In the genomic region with DNA sequence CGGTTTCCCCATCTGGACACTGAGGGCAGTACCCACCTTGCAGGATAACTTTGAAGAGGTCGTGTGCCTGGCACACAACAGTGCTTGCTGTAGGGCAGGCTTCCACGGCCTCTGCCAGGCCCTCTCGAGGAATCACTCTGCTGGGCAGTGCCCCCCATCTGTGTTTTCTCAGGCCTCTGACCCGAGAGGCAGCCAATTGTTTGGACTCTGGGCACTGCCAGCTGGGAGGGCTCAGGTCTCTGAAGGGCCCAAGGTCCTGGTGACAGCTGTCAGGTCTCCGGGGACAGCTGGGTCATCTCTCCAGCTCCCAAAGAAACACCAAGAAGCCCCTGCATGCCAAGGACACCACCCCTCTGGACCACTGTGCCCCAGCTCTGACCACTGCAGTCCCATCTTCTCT, we compare ENCODE assay signal across 11 cellular contexts. TPM values are rescaled to one million over a fixed set of nuclear protein-coding genes. Genes with fewer than 3 reads are reported as not detected.
DNase-seq lines count a peak whose midpoint lies in the region; ATAC-seq, FAIRE-seq and TF ChIP-seq lines count a peak whose summit lies in the region.
"Had no signal": no experiment of that assay in that cellular context is flagged by ENCODE, and none has a peak within 500 bp of the region (broad histone marks: within the 10 kb centered on the region; RNA-seq: fewer than 3 reads in every experiment).

No MANE protein-coding gene starts in this region.

- POLR2A ChIA-PET in CD4-positive, alpha-beta memory T cell (lab: Charles Lee; ENCODE audit: partially characterized antibody) = interaction anchor here (0.9 to 3.0 kb wide), 3 partner anchors 8 to 183 kb away, joined by 4 to 26 read pairs (median 10); partner anchors contain the start of genes RPS2, TBL3 and TRAF7

- no peak overlapping the region for H3K4me3 ChIP-seq in CD4-positive, alpha-beta memory T cell (ENCODE audit: low read length in 2 of 2)
- no peak overlapping the region for H3K4me3 ChIP-seq in astrocyte (ENCODE audit: insufficient read depth, low read depth, low read length)
- H3K4me3 ChIP-seq in small intestine (ENCODE audit: low read depth in 1 of 2, low read length in 2 of 2) = no peak overlapping the region

- H3K27ac ChIP-seq in CD4-positive, alpha-beta memory T cell (ENCODE audit: low read depth, low read length) = no peak overlapping the region
- H3K27ac ChIP-seq in astrocyte (ENCODE audit: low read depth, low read length) (no peak overlapping the region), layer of hippocampus (ENCODE audit: low read depth, low read length) (peak overlapping the region; percentile 84), small intestine (ENCODE audit: low read depth in 1 of 2, low read length in 1 of 2) (peak overlapping the region; percentile 47 to 81)

- H3K36me3 ChIP-seq in CD4-positive, alpha-beta memory T cell (ENCODE audit: insufficient read depth, low read length) = peaks cover 4% of the 10 kb centered on the region
- H3K36me3 ChIP-seq in astrocyte (ENCODE audit: insufficient read depth, low read length) = no peaks in the 10 kb centered on the region
- H3K36me3 ChIP-seq in small intestine (ENCODE audit: control insufficient read depth in 2 of 2, insufficient read depth in 2 of 2, low read length in 2 of 2) = no peaks in the 10 kb centered on the region

- CTCF ChIA-PET in CD4-positive, alpha-beta memory T cell (lab: Charles Lee; ENCODE audit: partially characterized antibody) = interaction anchor here (1.1 to 1.9 kb wide), 4 partner anchors 12 to 144 kb away, joined by 3 to 6 read pairs (median 3); partner anchors contain the start of gene PKD1

- no peaks in the 10 kb centered on the region for H3K27me3 ChIP-seq in CD4-positive, alpha-beta memory T cell (ENCODE audit: insufficient read depth, low read length)
- H3K27me3 ChIP-seq in astrocyte (ENCODE audit: insufficient read depth, low read length) = no peaks in the 10 kb centered on the region
- H3K27me3 ChIP-seq in layer of hippocampus (ENCODE audit: control insufficient read depth, insufficient read depth, low read length) = no peaks in the 10 kb centered on the region
- H3K27me3 ChIP-seq in small intestine (ENCODE audit: control insufficient read depth in 2 of 2, insufficient read depth in 2 of 2, low read length in 2 of 2) = no peaks in the 10 kb centered on the region

- peaks cover 13% of the 10 kb centered on the region for H3K79me2 ChIP-seq in astrocyte (ENCODE audit: insufficient read depth, low read length)

- H3K27ac Mint-ChIP-seq in CD4-positive, alpha-beta memory T cell = peak overlapping the region in 2 of 7 donors; percentile 62 to 66
- H3K27ac Mint-ChIP-seq in astrocyte (ENCODE audit: unreplicated experiment) = no peak overlapping the region
- H3K27ac Mint-ChIP-seq: CD14-positive monocyte had no signal

- DNase-seq in CD4-positive, alpha-beta memory T cell = peak in 1 of 5 donors; percentile 32
- DNase-seq in astrocyte (ENCODE audit: low read depth) (no peak), small intestine (no peak), NCI-H1417 treated with DMSO at 0.1 percent for 48 hours (lab: John Stamatoyannopoulos, UW) (no peak)
- DNase-seq in activated CD4-positive, alpha-beta T cell treated with anti-CD3 and anti-CD28 coated beads for 48 hours = no peak
- no peak for DNase-seq in stimulated activated CD4-positive, alpha-beta T cell treated with anti-CD3 and anti-CD28 coated beads, Interleukin-4, amount 100 ng/mL, for 4 hours

- H3K27me3 Mint-ChIP-seq in CD4-positive, alpha-beta memory T cell = no peaks in the 10 kb centered on the region
- H3K27me3 Mint-ChIP-seq in astrocyte (ENCODE audit: low read depth, unreplicated experiment) = no peaks in the 10 kb centered on the region

- TF ChIP-seq CTCF in astrocyte (IDR thresholded peaks at IDR 0.05; ENCODE audit: insufficient read depth, low read depth, low read length) = no peak

- H3K36me3 Mint-ChIP-seq in CD4-positive, alpha-beta memory T cell = no peaks in the 10 kb centered on the region
- H3K36me3 Mint-ChIP-seq in astrocyte (ENCODE audit: low read depth, unreplicated experiment) = peaks cover 5% of the 10 kb centered on the region

- peaks cover 54% of the 10 kb centered on the region for H4K20me1 ChIP-seq in astrocyte (ENCODE audit: insufficient read depth, low read length)

- H3K4me2 ChIP-seq in astrocyte (ENCODE audit: low read length) = no peak overlapping the region

- H3K9me3 ChIP-seq in CD4-positive, alpha-beta memory T cell (ENCODE audit: control insufficient read depth in 1 of 2, low read length in 2 of 2) = no peaks in the 10 kb centered on the region
- H3K9me3 ChIP-seq in astrocyte (ENCODE audit: insufficient read depth, low read depth, low read length) (no peaks in the 10 kb centered on the region), small intestine (ENCODE audit: control insufficient read depth, low read depth) (no peaks in the 10 kb centered on the region)

- WGBS in small intestine, 3 donors = 50 to 77% (median 59%) methylated on average over 6 of the region's 6 CpGs

- peak overlapping the region in 5 of 8 donors; percentile 30 to 71 (median 51) for H3K4me3 Mint-ChIP-seq in CD4-positive, alpha-beta memory T cell
- H3K4me3 Mint-ChIP-seq in astrocyte (ENCODE audit: unreplicated experiment) = peak overlapping the region; percentile 67

- intact Hi-C loops in CD4-positive, alpha-beta memory T cell (cut with micrococcal nuclease) = no loop called here

- H3K4me1 ChIP-seq in CD4-positive, alpha-beta memory T cell (ENCODE audit: insufficient read depth, low read length) = peaks cover 40% of the 10 kb centered on the region
- peaks cover 40% of the 10 kb centered on the region for H3K4me1 ChIP-seq in astrocyte (ENCODE audit: insufficient read depth, low read length)
- H3K4me1 ChIP-seq in small intestine (ENCODE audit: control insufficient read depth in 2 of 2, insufficient read depth in 1 of 2, low read depth in 1 of 2, low read length in 1 of 2) = peaks cover 3% of the 10 kb centered on the region in 2 donors

- peaks cover 4 to 26% (median 13%) of the 10 kb centered on the region in 4 donors for H3K4me1 Mint-ChIP-seq in CD4-positive, alpha-beta memory T cell
- H3K4me1 Mint-ChIP-seq in astrocyte (ENCODE audit: low read depth, unreplicated experiment) = peaks cover 16% of the 10 kb centered on the region

- FAIRE-seq in astrocyte (lab: Jason Lieb, UNC) (no peak), small intestine (lab: Jason Lieb, UNC) (no peak)
- FAIRE-seq: endometrium, TTC549 had no signal

- ATAC-seq in HG02759 (IDR thresholded peaks at IDR 0.05; ENCODE audit: unreplicated experiment) = no peak

- H3K9me3 Mint-ChIP-seq in CD4-positive, alpha-beta memory T cell = no peaks in the 10 kb centered on the region
- H3K9me3 Mint-ChIP-seq in astrocyte (ENCODE audit: unreplicated experiment) = no peaks in the 10 kb centered on the region

- no peak overlapping the region for H2AFZ ChIP-seq in astrocyte (ENCODE audit: low read depth, low read length)

- H3K9ac ChIP-seq in astrocyte (ENCODE audit: low read length) = no peak overlapping the region

RNA-seq across cellular contexts. Expression of gene RAB26, which starts 1.0 kb away (rescaled TPM):
- total RNA-seq in CD4-positive, alpha-beta memory T cell = under 1 TPM in 1 of 2 experiments, not detected in 1; 0.44 TPM
- under 1 TPM; 0.52 to 0.77 TPM for polyA plus RNA-seq in CD4-positive, alpha-beta memory T cell
- total RNA-seq in astrocyte = 1.2 and 1.4 TPM in 2 replicates
- polyA plus RNA-seq in small intestine = 10 to 100 TPM; 11.9 to 31.9 (median 28.0) TPM
- polyA plus RNA-seq: CD14-positive monocyte had no signal

RNA-seq across cellular contexts. Expression of gene TRAF7, which starts 8.2 kb away (rescaled TPM):
- 10 to 100 TPM; 40.9 to 41.9 TPM for total RNA-seq in CD4-positive, alpha-beta memory T cell
- 1 to 10 TPM; 1.9 to 8.9 TPM for polyA plus RNA-seq in CD4-positive, alpha-beta memory T cell
- total RNA-seq in astrocyte = 92.1 and 93.1 TPM in 2 replicates
- polyA plus RNA-seq in small intestine = 10 to 100 TPM; 47.6 to 73.4 (median 64.9) TPM

RNA-seq across cellular contexts. Expression of gene PKD1, which starts 11.7 kb away (rescaled TPM):
- 100 to 1,000 TPM; 125 to 126 TPM for total RNA-seq in CD4-positive, alpha-beta memory T cell
- 10 to 100 TPM in 1 of 2 donors, 1 to 10 TPM in 1; 2.3 to 11.7 TPM for polyA plus RNA-seq in CD4-positive, alpha-beta memory T cell
- 112 and 128 TPM in 2 replicates for total RNA-seq in astrocyte
- 10 to 100 TPM; 10.5 to 41.2 (median 12.2) TPM for polyA plus RNA-seq in small intestine

RNA-seq across cellular contexts. Expression of gene CASKIN1, which starts 49.0 kb away (rescaled TPM):
- not detected for total RNA-seq in CD4-positive, alpha-beta memory T cell
- not detected for polyA plus RNA-seq in CD4-positive, alpha-beta memory T cell
- total RNA-seq in astrocyte = 0.66 and 1.3 TPM in 2 replicates
- polyA plus RNA-seq in small intestine = 1 to 10 TPM in 1 of 3 donors, under 1 TPM in 2; 0.27 to 1.1 (median 0.66) TPM
- polyA plus RNA-seq: CD14-positive monocyte had no signal

RNA-seq across cellular contexts. Expression of gene MLST8, which starts 57.9 kb away (rescaled TPM):
- 10 to 100 TPM; 28.1 to 31.1 TPM for total RNA-seq in CD4-positive, alpha-beta memory T cell
- 10 to 100 TPM; 27.4 to 34.7 TPM for polyA plus RNA-seq in CD4-positive, alpha-beta memory T cell
- 32.6 and 34.7 TPM in 2 replicates for total RNA-seq in astrocyte
- 10 to 100 TPM; 61.9 to 68.7 (median 63.5) TPM for polyA plus RNA-seq in small intestine

Comparison
In these comparisons a context has a peak if more than half of its experiments do, and no peak if none do; other contexts are left out.
1. H3K27ac ChIP-seq: peak in layer of hippocampus (single experiment) and small intestine (2 of 2); none in CD4-positive, alpha-beta memory T cell (single experiment) and astrocyte (single experiment).